26 cellular contexts compared by ENCODE assay signal in genomic region chr1:159428536-159428935, GRCh38. TPM values are rescaled to one million over a fixed set of nuclear protein-coding genes. Genes with fewer than 3 reads are reported as not detected.
A peak's percentile ranks its signal among the peaks of the same experiment; 100 is the strongest.
DNase-seq lines count a peak whose midpoint lies in the region; ATAC-seq, FAIRE-seq and TF ChIP-seq lines count a peak whose summit lies in the region.
"Had no signal": no experiment of that assay in that cellular context is flagged by ENCODE, and none has a peak within 500 bp of the region (broad histone marks: within the 10 kb centered on the region; RNA-seq: fewer than 3 reads in every experiment).

No MANE protein-coding gene starts in this region.

- no peak overlapping the region for H3K4me3 Mint-ChIP-seq in GM23338

- FAIRE-seq in urothelium cell line (lab: Jason Lieb, UNC) (peak; percentile 46), RCC 7860 (lab: Jason Lieb, UNC) (no peak)
- FAIRE-seq: kidney had no signal

- H3K9me3 Mint-ChIP-seq in GM23338 = no peaks in the 10 kb centered on the region

- TF ChIP-seq CTCF in GM23338 (conservative IDR thresholded peaks at IDR 0.05; ENCODE audit: low read depth in 2 of 2) (no peak), OCI-LY3 (IDR thresholded peaks at IDR 0.05; ENCODE audit: low read depth, low read length) (no peak), BE2C (IDR thresholded peaks at IDR 0.05; ENCODE audit: low read depth, low read length) (no peak), gastrocnemius medialis (IDR thresholded peaks at IDR 0.05 in 4 of 5, conservative IDR thresholded peaks at IDR 0.05 in 1 of 5) (no peak)

- intact Hi-C loops in gastrocnemius medialis (cut with DNase I; ENCODE audit: low total_unique reads) = no loop called here

- H3K9me3 ChIP-seq in OCI-LY3 (ENCODE audit: insufficient read depth, low read length) (no peaks in the 10 kb centered on the region), BE2C (no peaks in the 10 kb centered on the region), gastrocnemius medialis (no peaks in the 10 kb centered on the region)
- H3K9me3 ChIP-seq: body of pancreas, esophagus muscularis mucosa, heart right ventricle, right lobe of liver, tibial artery had no signal

- no peak overlapping the region for H3K9ac ChIP-seq in OCI-LY3 (ENCODE audit: low read length)
- H3K9ac ChIP-seq: KMS-11 had no signal

- no peaks in the 10 kb centered on the region for H3K27me3 Mint-ChIP-seq in GM23338 (ENCODE audit: insufficient read depth, low read depth, poor library complexity)

- H3K4me2 ChIP-seq in GM23338 = no peak overlapping the region
- peak overlapping the region; percentile 30 for H3K4me2 ChIP-seq in OCI-LY3 (ENCODE audit: low read length)
- H3K4me2 ChIP-seq: KMS-11 had no signal

- H3K27ac Mint-ChIP-seq in GM23338 = no peak overlapping the region

- no peaks in the 10 kb centered on the region for H3K4me1 Mint-ChIP-seq in GM23338

- no peaks in the 10 kb centered on the region for H3K36me3 Mint-ChIP-seq in GM23338 (ENCODE audit: low read depth)

- DNase-seq in GM23338 (ENCODE audit: low spot score) (no peak), glomerular visceral epithelial cell (ENCODE audit: extremely low spot score) (peak; percentile 2), urothelium cell line (ENCODE audit: low spot score) (no peak), BE2C (no peak), gastrocnemius medialis (no peak), RCC 7860 (ENCODE audit: low spot score) (no peak)
- DNase-seq: activated CD4-positive, alpha-beta T cell treated with anti-CD3 and anti-CD28 coated beads for 48 hours; activated CD8-positive, alpha-beta memory T cell treated with anti-CD3 and anti-CD28 coated beads for 24 hours; activated T-cell treated with anti-CD3 and anti-CD28 coated beads for 4 hours; body of pancreas; cerebellar nuclear complex; dermis blood vessel endothelial cell; DMS79 treated with DMSO at 0.1 percent for 48 hours; heart right ventricle; kidney; NCI-H1436 treated with DMSO at 0.1 percent for 48 hours; NCI-H2081 treated with DMSO at 0.1 percent for 48 hours; right lobe of liver; stimulated activated CD4-positive, alpha-beta T cell treated with anti-CD3 and anti-CD28 coated beads, Interleukin-4, amount 100 ng/mL, for 1 hour; tibial artery had no signal

- in situ Hi-C loops in gastrocnemius medialis (cut with MboI; ENCODE audit: low sequenced_read_pairs in 4 of 4) = no loop called here

- no peak for TF ChIP-seq POLR2A in gastrocnemius medialis (IDR thresholded peaks at IDR 0.05)

- no peaks in the 10 kb centered on the region for H3K9me2 ChIP-seq in GM23338 (ENCODE audit: insufficient read depth)

- no peaks in the 10 kb centered on the region for H3K79me2 ChIP-seq in GM23338 (replicated peaks; ENCODE audit: insufficient read depth)
- H3K79me2 ChIP-seq in OCI-LY3 (ENCODE audit: low read length) = no peaks in the 10 kb centered on the region

- H3K36me3 ChIP-seq in GM23338 (ENCODE audit: insufficient read depth) (no peaks in the 10 kb centered on the region), OCI-LY3 (replicated peaks; ENCODE audit: low read depth, low read length) (no peaks in the 10 kb centered on the region), BE2C (no peaks in the 10 kb centered on the region), gastrocnemius medialis (no peaks in the 10 kb centered on the region)
- H3K36me3 ChIP-seq: esophagus muscularis mucosa, heart right ventricle, right lobe of liver, tibial artery had no signal

- no peaks in the 10 kb centered on the region for H4K20me1 ChIP-seq in GM23338 (replicated peaks; ENCODE audit: insufficient read depth)
- no peaks in the 10 kb centered on the region for H4K20me1 ChIP-seq in OCI-LY3 (ENCODE audit: insufficient read depth, low read length)

- 0 out of 2 replicates have a peak overlapping the region, but pooled peaks have one; percentile 1 for H2AFZ ChIP-seq in GM23338
- peak overlapping the region; percentile 62 for H2AFZ ChIP-seq in OCI-LY3 (ENCODE audit: low read depth, low read length)

- H3K27ac ChIP-seq in GM23338 (ENCODE audit: low read depth) = no peak overlapping the region
- H3K27ac ChIP-seq in OCI-LY3 (ENCODE audit: low read length) = no peak overlapping the region
- H3K27ac ChIP-seq in gastrocnemius medialis = no peak overlapping the region
- H3K27ac ChIP-seq: body of pancreas, esophagus muscularis mucosa, foreskin keratinocyte, heart right ventricle, KMS-11, right lobe of liver, tibial artery had no signal

- H3K27me3 ChIP-seq in GM23338 (ENCODE audit: insufficient read depth) (no peaks in the 10 kb centered on the region), OCI-LY3 (ENCODE audit: low read depth, low read length) (no peaks in the 10 kb centered on the region), BE2C (no peaks in the 10 kb centered on the region), gastrocnemius medialis (no peaks in the 10 kb centered on the region)
- H3K27me3 ChIP-seq: body of pancreas, esophagus muscularis mucosa, foreskin keratinocyte, heart right ventricle, right lobe of liver, tibial artery had no signal

- H3K4me3 ChIP-seq in GM23338 (no peak overlapping the region), OCI-LY3 (ENCODE audit: low read length) (no peak overlapping the region), BE2C (ENCODE audit: low read depth, low read length) (no peak overlapping the region), gastrocnemius medialis (no peak overlapping the region)
- H3K4me3 ChIP-seq: body of pancreas, esophagus muscularis mucosa, heart right ventricle, right lobe of liver, tibial artery had no signal

- ATAC-seq in GM23338 (no peak), gastrocnemius medialis (no peak)
- ATAC-seq: body of pancreas, heart right ventricle had no signal

- H3K4me1 ChIP-seq in GM23338 (ENCODE audit: insufficient read depth) (no peaks in the 10 kb centered on the region), OCI-LY3 (ENCODE audit: low read length) (peaks cover 14% of the 10 kb centered on the region), BE2C (no peaks in the 10 kb centered on the region), gastrocnemius medialis (no peaks in the 10 kb centered on the region)
- H3K4me1 ChIP-seq: body of pancreas, esophagus muscularis mucosa, foreskin keratinocyte, heart right ventricle, right lobe of liver, tibial artery had no signal

- no peaks in the 10 kb centered on the region for H3F3A ChIP-seq in GM23338 (replicated peaks; ENCODE audit: low read depth)

TF ChIP-seq in GM23338, 12 proteins besides CTCF, POLR2A, EP300 and RAD21:
- TF ChIP-seq POLR2AphosphoS5 (IDR thresholded peaks at IDR 0.05; ENCODE audit: low read depth) = no peak
- no peak for TF ChIP-seq REST (IDR thresholded peaks at IDR 0.05; ENCODE audit: unreplicated experiment)
- TF ChIP-seq ZNF114 (CRISPR knock-in tag; IDR thresholded peaks at IDR 0.05) = no peak
- TF ChIP-seq CREB1 (CRISPR knock-in tag; IDR thresholded peaks at IDR 0.05; ENCODE audit: low read depth) = no peak
- TF ChIP-seq STAT1 (IDR thresholded peaks at IDR 0.05; ENCODE audit: unreplicated experiment) = no peak
- no peak for TF ChIP-seq EZH2phosphoT487 (IDR thresholded peaks at IDR 0.05; ENCODE audit: unreplicated experiment)
- no peak for TF ChIP-seq NANOG (IDR thresholded peaks at IDR 0.05; ENCODE audit: borderline replicate concordance)
- TF ChIP-seq JUNB (IDR thresholded peaks at IDR 0.05; ENCODE audit: unreplicated experiment) = no peak
- TF ChIP-seq ZNF331 (CRISPR knock-in tag; IDR thresholded peaks at IDR 0.05; ENCODE audit: low read depth) = no peak
- no peak for TF ChIP-seq ETS1 (IDR thresholded peaks at IDR 0.05)

RNA-seq across cellular contexts. Expression of gene OR10J4, which starts 3.5 kb away (rescaled TPM):
- total RNA-seq in GM23338 (2014; rRNA removed; shearing (Covaris generic)) = not detected in 2 replicates
- not detected in 2 replicates for polyA plus RNA-seq in GM23338 (2016; fragmentation: Nextera tagmentation; extraction: Ambion mirVana)
- not detected for polyA plus RNA-seq in BE2C (2012; ENCODE audit: insufficient read depth, insufficient read length, low read depth)
- not detected for total RNA-seq in gastrocnemius medialis
- total RNA-seq: body of pancreas, dermis blood vessel endothelial cell, esophagus muscularis mucosa, foreskin keratinocyte, heart right ventricle, kidney, liver, posterior vena cava, right lobe of liver had no signal
- polyA plus RNA-seq: foreskin keratinocyte, heart right ventricle, liver had no signal

RNA-seq across cellular contexts. Expression of gene OR10J1, which starts 11.0 kb away (rescaled TPM):
- not detected in 2 replicates for total RNA-seq in GM23338 (2014; rRNA removed; shearing (Covaris generic))
- not detected in 2 replicates for polyA plus RNA-seq in GM23338 (2016; fragmentation: Nextera tagmentation; extraction: Ambion mirVana)
- polyA plus RNA-seq in BE2C (2012; ENCODE audit: insufficient read depth, insufficient read length, low read depth) = not detected
- total RNA-seq in gastrocnemius medialis = not detected
- total RNA-seq: body of pancreas, dermis blood vessel endothelial cell, esophagus muscularis mucosa, foreskin keratinocyte, heart right ventricle, kidney, liver, posterior vena cava, right lobe of liver had no signal
- polyA plus RNA-seq: foreskin keratinocyte, heart right ventricle, liver had no signal
